ENCODE assay signal across 7 cellular contexts in the genomic region with DNA sequence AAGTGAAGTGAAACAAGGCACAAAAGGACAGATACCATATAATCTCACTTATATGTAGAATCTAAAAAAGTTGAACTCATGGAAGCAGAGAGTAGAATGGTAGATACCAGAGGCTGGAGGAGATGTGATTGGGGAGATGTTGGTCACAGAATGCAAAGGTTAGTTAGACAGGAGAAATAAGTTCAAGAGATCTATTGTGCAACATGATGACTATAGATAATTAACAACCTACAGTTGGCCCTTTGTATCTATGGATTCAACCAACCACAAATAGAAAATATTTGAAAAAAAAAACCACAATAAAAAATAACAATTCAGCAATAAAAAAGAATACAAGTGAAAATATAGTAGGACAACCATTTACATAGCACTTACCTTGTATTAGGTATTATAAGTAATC.
"Had no signal": no experiment of that assay in that cellular context is flagged by ENCODE, and none has a peak within 500 bp of the region (broad histone marks: within the 10 kb centered on the region; RNA-seq: fewer than 3 reads in every experiment).

No MANE protein-coding gene starts in this region.

- ATAC-seq: GM23338 had no signal

- H2AFZ ChIP-seq: GM23338 had no signal

- FAIRE-seq: H1, H54, HTR-8/SVneo had no signal

- H3K4me3 ChIP-seq: GM23338 had no signal

- H3K4me2 ChIP-seq: GM23338 had no signal

- DNase-seq: H9, HCEC 1CT, KBM-7 had no signal
